Comparison of ENCODE assay signal across 27 cellular contexts in the genomic region with DNA sequence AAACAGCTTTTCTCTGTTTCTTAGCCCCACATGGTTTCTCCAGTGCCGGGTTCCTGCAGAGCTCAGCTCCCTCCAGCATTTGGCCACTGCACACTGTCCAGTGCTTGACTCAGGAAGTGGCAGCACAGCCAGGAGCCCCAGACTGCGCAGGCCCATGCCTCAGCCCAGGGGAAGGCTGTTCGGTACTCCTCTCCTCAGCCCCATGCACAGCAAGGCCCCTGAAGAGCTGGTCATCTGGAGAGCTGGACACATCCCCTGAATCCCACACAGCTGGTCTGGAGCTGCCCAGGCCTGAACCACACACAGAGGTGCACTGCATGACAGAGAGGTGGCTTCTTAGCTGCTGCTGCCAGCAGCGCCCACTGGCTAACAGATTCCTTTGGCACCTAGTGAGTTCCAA. TPM values are rescaled to one million over a fixed set of nuclear protein-coding genes. Genes with fewer than 3 reads are reported as not detected.
"Had no signal": no experiment of that assay in that cellular context is flagged by ENCODE, and none has a peak within 500 bp of the region (broad histone marks: within the 10 kb centered on the region; RNA-seq: fewer than 3 reads in every experiment).

No MANE protein-coding gene starts in this region.

- H3K27me3 ChIP-seq: adrenal gland, body of pancreas, breast epithelium, Peyer's patch, SJSA1 had no signal

- H3K9ac ChIP-seq: SK-N-SH had no signal

- H3K9me3 ChIP-seq: adrenal gland, Peyer's patch, SJSA1, SK-N-SH had no signal

- H3K27ac Mint-ChIP-seq: activated CD4-positive, alpha-beta T cell treated with anti-CD3 and anti-CD28 coated beads, Interleukin-2, amount 10 ng/mL, durations not matched to agents 7 days and 5 days; activated CD8-positive, alpha-beta T cell treated with anti-CD3 and anti-CD28 coated beads, Interleukin-2, amount 10 ng/mL, durations not matched to agents 7 days and 5 days; activated naive CD4-positive, alpha-beta T cell treated with anti-CD3 and anti-CD28 coated beads for 36 hours; activated naive CD4-positive, alpha-beta T cell treated with anti-CD3 and anti-CD28 coated beads, Interleukin-2, amount 50 U/mL, for 72 hours; activated T-helper 1 cell treated with anti-CD3 and anti-CD28 coated beads, Interleukin-12 subunit alpha, Interleukin-12 subunit beta, Interleukin-2, Interleukin-4 antibody, amounts not matched to agents 30 ng/mL and 10 ng/mL and 1 ng/mL, durations not matched to agents 14 hours and 24 hours and 36 hours; T-helper 1 cell treated with Interleukin-12 subunit alpha and Interleukin-12 subunit beta and Interleukin-4 antibody, amounts not matched to agents 30 μg/mL and 1 μg/mL, for 36 hours; T-helper 2 cell treated with Interferon-gamma antibody and Interleukin-4, amounts not matched to agents 5 μg/mL and 100 μg/mL, for 36 hours had no signal

- H3K4me3 ChIP-seq: adrenal gland, body of pancreas, breast epithelium, Peyer's patch, SJSA1 had no signal

- ATAC-seq: activated CD8-positive, alpha-beta T cell treated with anti-CD3 and anti-CD28 coated beads, Interleukin-2, amount 10 ng/mL, durations not matched to agents 7 days and 5 days; activated naive CD4-positive, alpha-beta T cell treated with anti-CD3 and anti-CD28 coated beads, Interleukin-2, amount 50 U/mL, for 72 hours; activated T-cell treated with anti-CD3 and anti-CD28 coated beads, Interleukin-2, amount 50 U/mL, for 4 hours; body of pancreas had no signal

- H3K4me1 ChIP-seq: adrenal gland, body of pancreas, breast epithelium, Peyer's patch, SJSA1 had no signal

- H3K27ac ChIP-seq: adrenal gland, body of pancreas, breast epithelium, Peyer's patch, SJSA1 had no signal

- DNase-seq: activated CD4-positive, alpha-beta T cell treated with anti-CD3 and anti-CD28 coated beads, Interleukin-2, amount 10 ng/mL, durations not matched to agents 7 days and 5 days; activated CD4-positive, alpha-beta T cell treated with anti-CD3 and anti-CD28 coated beads, Interleukin-2, amount 50 U/mL, for 48 hours; activated CD8-positive, alpha-beta T cell treated with anti-CD3 and anti-CD28 coated beads, Interleukin-2, amount 10 ng/mL, durations not matched to agents 7 days and 5 days; activated gamma-delta T cell treated with Interleukin-2 at 50 U/mL for 16 hours; activated naive CD4-positive, alpha-beta T cell treated with anti-CD3 and anti-CD28 coated beads for 36 hours; activated T-cell treated with anti-CD3 and anti-CD28 coated beads, Interleukin-2, amount 50 U/mL, for 4 hours; adrenal gland; body of pancreas; KG1; MM.1S; MV-4-11; NCI-H1092; NCI-H1436 treated with DMSO at 0.1 percent for 48 hours; NCI-H1694 treated with DMSO at 0.1 percent for 48 hours; NCI-H2029; NCI-H345; NCI-H524 treated with DMSO at 0.1 percent for 48 hours; Peyer's patch; RPMI8226; SHP77 treated with DMSO at 0.1 percent for 48 hours; SK-N-SH had no signal

- H3K4me2 ChIP-seq: SK-N-SH had no signal

- H3K4me1 Mint-ChIP-seq: activated CD4-positive, alpha-beta T cell treated with anti-CD3 and anti-CD28 coated beads, Interleukin-2, amount 10 ng/mL, durations not matched to agents 7 days and 5 days had no signal

- H3K4me3 Mint-ChIP-seq: activated CD4-positive, alpha-beta T cell treated with anti-CD3 and anti-CD28 coated beads, Interleukin-2, amount 10 ng/mL, durations not matched to agents 7 days and 5 days; activated CD8-positive, alpha-beta T cell treated with anti-CD3 and anti-CD28 coated beads, Interleukin-2, amount 10 ng/mL, durations not matched to agents 7 days and 5 days; activated naive CD4-positive, alpha-beta T cell treated with anti-CD3 and anti-CD28 coated beads for 36 hours; activated T-cell treated with anti-CD3 and anti-CD28 coated beads, Interleukin-2, amount 50 U/mL, for 4 hours; activated T-helper 1 cell treated with anti-CD3 and anti-CD28 coated beads, Interleukin-12 subunit alpha, Interleukin-12 subunit beta, Interleukin-2, Interleukin-4 antibody, amounts not matched to agents 30 ng/mL and 10 ng/mL and 1 ng/mL, durations not matched to agents 14 hours and 24 hours and 36 hours; T-helper 1 cell treated with Interleukin-12 subunit alpha and Interleukin-12 subunit beta and Interleukin-4 antibody, amounts not matched to agents 30 μg/mL and 1 μg/mL, for 36 hours; T-helper 2 cell treated with Interferon-gamma antibody and Interleukin-4, amounts not matched to agents 5 μg/mL and 100 μg/mL, for 36 hours had no signal

- H3K9me3 Mint-ChIP-seq: activated CD4-positive, alpha-beta T cell treated with anti-CD3 and anti-CD28 coated beads, Interleukin-2, amount 10 ng/mL, durations not matched to agents 7 days and 5 days; activated T-cell treated with anti-CD3 and anti-CD28 coated beads, Interleukin-2, amount 50 U/mL, for 4 hours; activated T-helper 1 cell treated with anti-CD3 and anti-CD28 coated beads, Interleukin-12 subunit alpha, Interleukin-12 subunit beta, Interleukin-2, Interleukin-4 antibody, amounts not matched to agents 30 ng/mL and 10 ng/mL and 1 ng/mL, durations not matched to agents 14 hours and 24 hours and 36 hours; T-helper 2 cell treated with Interferon-gamma antibody and Interleukin-4, amounts not matched to agents 5 μg/mL and 100 μg/mL, for 36 hours had no signal

- H3K36me3 ChIP-seq: adrenal gland, breast epithelium, Peyer's patch, SJSA1 had no signal

RNA-seq across cellular contexts. Expression of gene STAB2, which starts 48.3 kb away (rescaled TPM):
- polyA plus RNA-seq: SK-N-SH had no signal
